In genomic region chr12:114361992-114362391, GRCh38 we compare ENCODE assay signal across 26 cellular contexts. TPM values are rescaled to one million over a fixed set of nuclear protein-coding genes. Genes with fewer than 3 reads are reported as not detected.
"Had no signal": no experiment of that assay in that cellular context is flagged by ENCODE, and none has a peak within 500 bp of the region (broad histone marks: within the 10 kb centered on the region; RNA-seq: fewer than 3 reads in every experiment).

No MANE protein-coding gene starts in this region.

- H3K4me1 ChIP-seq: colonic mucosa, foreskin keratinocyte, left lung, lower lobe of right lung, psoas muscle, sigmoid colon, testis, tibial artery had no signal

- DNase-seq: colonic mucosa; effector CD8-positive, alpha-beta T cell; foreskin keratinocyte; glutamatergic neuron; kidney; left lung; lower lobe of right lung; natural killer cell; occipital lobe; ovary; posterior cingulate gyrus; psoas muscle; sigmoid colon; stimulated activated CD4-positive, alpha-beta T cell treated with anti-CD3 and anti-CD28 coated beads, Interleukin-2, amount 100 ng/mL, for 24 hours; stimulated activated CD4-positive, alpha-beta T cell treated with anti-CD3 and anti-CD28 coated beads, Interleukin-4, amount 100 ng/mL, for 24 hours; stimulated activated naive CD8-positive, alpha-beta T cell treated with anti-CD3 and anti-CD28 coated beads, Interleukin-15, Interleukin-2, amounts not matched to agents 100 U/mL and 50 U/mL, for 24 hours; substantia nigra; testis; tibial artery had no signal

- FAIRE-seq: endothelial cell of umbilical vein, kidney had no signal

- H3K27me3 ChIP-seq: colonic mucosa, esophagus muscularis mucosa, foreskin keratinocyte, left lung, ovary, testis, tibial artery had no signal

- H3K9me3 ChIP-seq: colonic mucosa, lower lobe of right lung, ovary, testis, tibial artery had no signal

- H3K27ac ChIP-seq: colonic mucosa, esophagus muscularis mucosa, foreskin keratinocyte, left lung, lower lobe of right lung, ovary, psoas muscle, sigmoid colon, testis, tibial artery had no signal

- H3K4me3 ChIP-seq: colonic mucosa, esophagus muscularis mucosa, left lung, lower lobe of right lung, ovary, psoas muscle, sigmoid colon, testis, tibial artery had no signal

- H3K36me3 ChIP-seq: colonic mucosa, left lung, ovary, sigmoid colon, tibial artery had no signal

RNA-seq across cellular contexts. Expression of gene TBX5, which starts 44.0 kb away (rescaled TPM):
- total RNA-seq: chondrocyte, colonic mucosa, endothelial cell of umbilical vein, epithelial cell of proximal tubule, foreskin keratinocyte, kidney, mononuclear cell, natural killer cell, occipital lobe, renal cortical epithelial cell, sigmoid colon had no signal
- polyA plus RNA-seq: endothelial cell of umbilical vein, foreskin keratinocyte, neural cell, psoas muscle, sigmoid colon had no signal
